ENCODE assay signal across 8 cellular contexts in genomic region chr13:44989941-44990340, GRCh38. TPM values are rescaled to one million over a fixed set of nuclear protein-coding genes. Genes with fewer than 3 reads are reported as not detected.
DNase-seq lines count a peak whose midpoint lies in the region; ATAC-seq, FAIRE-seq and TF ChIP-seq lines count a peak whose summit lies in the region.

No MANE protein-coding gene starts in this region.

- peak; percentile 26 for FAIRE-seq in HepG2 (lab: Jason Lieb, UNC)

- H3K9ac ChIP-seq in HepG2 (ENCODE audit: insufficient read depth, low read depth, low read length) = peak overlapping the region; percentile 91

- TF ChIP-seq CTCF in brain (conservative IDR thresholded peaks at IDR 0.05) (no peak), HepG2 (CRISPR knock-in tag; IDR thresholded peaks at IDR 0.05) (no peak), thyroid gland (IDR thresholded peaks at IDR 0.05) (no peak)

- peaks cover 74% of the 10 kb centered on the region for H3K79me2 ChIP-seq in HepG2 (ENCODE audit: insufficient read depth, low read length)

- WGBS in HepG2 (ENCODE audit: low lambda C conversion rate) = 1% methylated on average over 7 of the region's 10 CpGs
- 6 to 7% methylated on average over 10 of the region's 10 CpGs for WGBS in thyroid gland, 2 donors

- no peak for TF ChIP-seq RAD21 in HepG2 (CRISPR knock-in tag; IDR thresholded peaks at IDR 0.05)

- peak overlapping the region; percentile 99 to 100 (median 100) for H3K4me3 Mint-ChIP-seq in IgD-negative memory B cell
- H3K4me3 Mint-ChIP-seq in brain = peak overlapping the region; percentile 90 to 100 (median 99)

- CTCF ChIA-PET in HepG2 (lab: Yijun Ruan, JAX; ENCODE audit: low intra/inter-chr PET ratio, low total read pairs) = no interaction called here

- peaks cover 0 to 9% of the 10 kb centered on the region in 2 experiments; a peak in 3 of 5 replicates for H3K36me3 ChIP-seq in HepG2 (replicated peaks in 1 of 2; ENCODE audit: control insufficient read depth in 1 of 2, insufficient read depth in 2 of 2, low read length in 2 of 2)
- no peaks in the 10 kb centered on the region for H3K36me3 ChIP-seq in thyroid gland

- H3K27me3 ChIP-seq in HepG2 (ENCODE audit: control insufficient read depth in 1 of 2, insufficient read depth in 2 of 2, low read length in 2 of 2) (peaks cover 0 to 2% of the 10 kb centered on the region in 2 experiments; a peak in 1 of 5 replicates), thyroid gland (no peaks in the 10 kb centered on the region)

- peak overlapping the region; percentile 87 to 94 (median 94) for H3K4me3 ChIP-seq in HepG2 (replicated peaks in 1 of 3; ENCODE audit: insufficient read depth in 1 of 3, low read depth in 2 of 3, low read length in 3 of 3)
- H3K4me3 ChIP-seq in thyroid gland (replicated peaks in 1 of 3) = peak overlapping the region; percentile 65 to 99 (median 84)

- peak overlapping the region; percentile 97 to 100 (median 99) for H3K27ac Mint-ChIP-seq in IgD-negative memory B cell
- H3K27ac Mint-ChIP-seq in brain = peak overlapping the region; percentile 95 to 99 (median 99)

- no peaks in the 10 kb centered on the region for H3K9me3 ChIP-seq in HepG2 (ENCODE audit: low read length)
- no peaks in the 10 kb centered on the region for H3K9me3 ChIP-seq in thyroid gland

- peak overlapping the region; percentile 85 for H3K4me2 ChIP-seq in HepG2 (ENCODE audit: low read depth, low read length)

- peak overlapping the region; percentile 92 for H3K27ac ChIP-seq in HepG2 (ENCODE audit: extremely low read length, insufficient read depth, low read length)
- peak overlapping the region in 2 of 3 donors; percentile 72 to 76 for H3K27ac ChIP-seq in thyroid gland

- in situ Hi-C loops in HepG2 (cut with HindIII; ENCODE audit: extremely low pct_ligation_motif_present, low pct_unique_long_range_greater_than_20kb) = no loop called here

- H3K4me1 ChIP-seq in HepG2 (ENCODE audit: insufficient read depth, low read length) = peaks cover 26% of the 10 kb centered on the region
- peaks cover 17 to 28% of the 10 kb centered on the region in 2 donors for H3K4me1 ChIP-seq in thyroid gland

- peak overlapping the region; percentile 20 for H2AFZ ChIP-seq in HepG2 (ENCODE audit: low read length)

- TF ChIP-seq EP300 in HepG2 (IDR thresholded peaks at IDR 0.05; ENCODE audit: low read depth in 2 of 2, low read length in 2 of 2) = no peak
- TF ChIP-seq EP300 in HepG2 (CRISPR knock-in tag; IDR thresholded peaks at IDR 0.05; ENCODE audit: borderline replicate concordance) = no peak

- ATAC-seq in GM18511 (IDR thresholded peaks at IDR 0.05; ENCODE audit: unreplicated experiment) (peak; percentile 12), HepG2 (peak; percentile 3), HG03025 (IDR thresholded peaks at IDR 0.05; ENCODE audit: low FRiP score, unreplicated experiment) (no peak)

- DNase-seq in HepG2 (ENCODE audit: low spot score) (no peak), thyroid gland (no peak), DMS153 (lab: John Stamatoyannopoulos, UW) (no peak)
- no peak for DNase-seq in activated CD8-positive, alpha-beta memory T cell treated with anti-CD3 and anti-CD28 coated beads, Interleukin-2, amount 50 U/mL, for 48 hours

- H3K9me3 Mint-ChIP-seq in IgD-negative memory B cell (no peaks in the 10 kb centered on the region), brain (no peaks in the 10 kb centered on the region)

- H3K4me1 Mint-ChIP-seq in IgD-negative memory B cell (peaks cover 26 to 54% (median 38%) of the 10 kb centered on the region in 3 donors), brain (peaks cover 70% of the 10 kb centered on the region)

- peaks cover 7% of the 10 kb centered on the region for H3K36me3 Mint-ChIP-seq in IgD-negative memory B cell
- peaks cover 41% of the 10 kb centered on the region for H3K36me3 Mint-ChIP-seq in brain

- TF ChIP-seq POLR2A in HepG2 (IDR thresholded peaks at IDR 0.05; ENCODE audit: insufficient read depth in 1 of 2, low read depth in 2 of 2, low read length in 2 of 2) (no peak), thyroid gland (IDR thresholded peaks at IDR 0.05) (no peak)

- POLR2A ChIA-PET in HepG2 (lab: Yijun Ruan, JAX) = no interaction called here

- intact Hi-C loops in HepG2 (cut with micrococcal nuclease; ENCODE audit: unreplicated experiment) (loop anchor here (5.0 kb wide), 1 partner anchor 73 kb away; no protein-coding TSS in a partner anchor), thyroid gland (cut with DNase I) (loop anchor here (10.0 kb wide), 1 partner anchor 415 kb away; the partner anchor contains the start of gene TSC22D1)

- H3K27me3 Mint-ChIP-seq in IgD-negative memory B cell (no peaks in the 10 kb centered on the region), brain (peaks cover 8% of the 10 kb centered on the region)

- H4K20me1 ChIP-seq in HepG2 (ENCODE audit: insufficient read depth, low read length) = no peaks in the 10 kb centered on the region

- TSS peak; percentile 70 for BruUV-seq in HepG2 (replicated peaks; lab: Mats Ljungman, UMichigan)

TF ChIP-seq in HepG2, 621 proteins besides CTCF, POLR2A, EP300 and RAD21:
- TF ChIP-seq NFKBIZ (CRISPR knock-in tag; IDR thresholded peaks at IDR 0.05) (no peak), ZNF670 (CRISPR knock-in tag; IDR thresholded peaks at IDR 0.05; ENCODE audit: borderline replicate concordance) (0 out of 2 replicates have a peak, but pooled peaks have one; percentile 13), ZNF234 (CRISPR knock-in tag; conservative IDR thresholded peaks at IDR 0.05) (0 out of 2 replicates have a peak, but pooled peaks have one; percentile 8), ZNF629 (CRISPR knock-in tag; conservative IDR thresholded peaks at IDR 0.05) (0 out of 2 replicates have a peak, but pooled peaks have one; percentile 3), ZNF383 (CRISPR knock-in tag; IDR thresholded peaks at IDR 0.05; ENCODE audit: borderline replicate concordance) (no peak)

RNA-seq across cellular contexts. Expression of gene GPALPP1, which starts 0.6 kb away (rescaled TPM):
- polyA plus RNA-seq in IgD-negative memory B cell = 21.7 TPM
- polyA plus RNA-seq in brain (ENCODE audit: insufficient read depth, low read depth, low replicate concordance) = 11.8 TPM
- 23.1 and 34.2 TPM in 2 replicates for total RNA-seq in HepG2 (2016; rRNA removed; fragmentation: Illumina TruSeq; extraction: Trizol)
- total RNA-seq in HepG2 (2016; cell fraction: cytosol; rRNA removed; fragmentation: Illumina TruSeq; extraction: Trizol; ENCODE audit: low read depth) = 8.3 and 11.5 TPM in 2 replicates
- total RNA-seq in HepG2 (2016; cell fraction: insoluble cytoplasmic fraction; rRNA removed; fragmentation: Illumina TruSeq; extraction: Trizol) = 23.6 and 33.9 TPM in 2 replicates
- total RNA-seq in HepG2 (2016; cell fraction: membrane; rRNA removed; fragmentation: Illumina TruSeq; extraction: Trizol) = 8.1 and 10.4 TPM in 2 replicates
- 18.5 and 21.7 TPM in 2 replicates for total RNA-seq in HepG2 (2016; cell fraction: nucleus; rRNA removed; fragmentation: Illumina TruSeq; extraction: Trizol)
- 12.1 and 13.8 TPM in 2 replicates for polyA plus RNA-seq in HepG2 (2011; rRNA removed)
- polyA plus RNA-seq in HepG2 (2011; cell fraction: cytosol; rRNA removed) = 4.9 and 6.4 TPM in 2 replicates
- polyA plus RNA-seq in HepG2 (2011; cell fraction: nucleus; rRNA removed) = 16.6 and 17.5 TPM in 2 replicates
- polyA plus RNA-seq in HepG2 (2012) = 13.0 and 15.0 TPM in 2 replicates
- 1.3 and 2.6 TPM in 2 replicates for polyA plus RNA-seq in HepG2 (2016; cell fraction: cytosol; fragmentation: Illumina TruSeq; extraction: Trizol; ENCODE audit: low read depth)
- 26.5 and 26.8 TPM in 2 replicates for polyA plus RNA-seq in HepG2 (2016; cell fraction: insoluble cytoplasmic fraction; fragmentation: Illumina TruSeq; extraction: Trizol; ENCODE audit: low read depth)
- 3.3 and 3.6 TPM in 2 replicates for polyA plus RNA-seq in HepG2 (2016; cell fraction: membrane; fragmentation: Illumina TruSeq; extraction: Trizol; ENCODE audit: low read depth)
- 19.7 and 23.2 TPM in 2 replicates for polyA plus RNA-seq in HepG2 (2016; cell fraction: nucleus; fragmentation: Illumina TruSeq; extraction: Trizol; ENCODE audit: insufficient read depth, low read depth)
- polyA minus RNA-seq in HepG2 (2011; rRNA and poly(A)+ RNA removed; ENCODE audit: low replicate concordance) = 13.5 and 19.1 TPM in 2 replicates
- polyA minus RNA-seq in HepG2 (2011; cell fraction: cytosol; rRNA and poly(A)+ RNA removed) = 10.3 and 11.6 TPM in 2 replicates
- 49.1 and 49.7 TPM in 2 replicates for polyA minus RNA-seq in HepG2 (2011; cell fraction: nucleus; rRNA and poly(A)+ RNA removed)
- total RNA-seq in thyroid gland = 10 to 100 TPM; 30.1 to 44.4 (median 35.2) TPM

RNA-seq across cellular contexts. Expression of gene NUFIP1, which starts 0.7 kb away (rescaled TPM):
- polyA plus RNA-seq in IgD-negative memory B cell = 6.3 TPM
- polyA plus RNA-seq in brain (ENCODE audit: insufficient read depth, low read depth, low replicate concordance) = 2.8 TPM
- 10.3 and 12.0 TPM in 2 replicates for total RNA-seq in HepG2 (2016; rRNA removed; fragmentation: Illumina TruSeq; extraction: Trizol)
- 3.4 and 3.8 TPM in 2 replicates for total RNA-seq in HepG2 (2016; cell fraction: cytosol; rRNA removed; fragmentation: Illumina TruSeq; extraction: Trizol; ENCODE audit: low read depth)
- 9.8 and 11.4 TPM in 2 replicates for total RNA-seq in HepG2 (2016; cell fraction: insoluble cytoplasmic fraction; rRNA removed; fragmentation: Illumina TruSeq; extraction: Trizol)
- 5.0 and 5.9 TPM in 2 replicates for total RNA-seq in HepG2 (2016; cell fraction: membrane; rRNA removed; fragmentation: Illumina TruSeq; extraction: Trizol)
- total RNA-seq in HepG2 (2016; cell fraction: nucleus; rRNA removed; fragmentation: Illumina TruSeq; extraction: Trizol) = 7.4 and 8.7 TPM in 2 replicates
- 1.4 and 1.9 TPM in 2 replicates for polyA plus RNA-seq in HepG2 (2011; rRNA removed)
- 1.5 and 1.7 TPM in 2 replicates for polyA plus RNA-seq in HepG2 (2011; cell fraction: cytosol; rRNA removed)
- polyA plus RNA-seq in HepG2 (2011; cell fraction: nucleus; rRNA removed) = 1.9 and 2.8 TPM in 2 replicates
- 5.4 and 7.3 TPM in 2 replicates for polyA plus RNA-seq in HepG2 (2012)
- 1.2 and 1.3 TPM in 2 replicates for polyA plus RNA-seq in HepG2 (2016; cell fraction: cytosol; fragmentation: Illumina TruSeq; extraction: Trizol; ENCODE audit: low read depth)
- polyA plus RNA-seq in HepG2 (2016; cell fraction: insoluble cytoplasmic fraction; fragmentation: Illumina TruSeq; extraction: Trizol; ENCODE audit: low read depth) = 11.9 and 12.5 TPM in 2 replicates
- 2.1 and 2.5 TPM in 2 replicates for polyA plus RNA-seq in HepG2 (2016; cell fraction: membrane; fragmentation: Illumina TruSeq; extraction: Trizol; ENCODE audit: low read depth)
- 8.4 and 8.6 TPM in 2 replicates for polyA plus RNA-seq in HepG2 (2016; cell fraction: nucleus; fragmentation: Illumina TruSeq; extraction: Trizol; ENCODE audit: insufficient read depth, low read depth)
- 1.1 and 2.5 TPM in 2 replicates for polyA minus RNA-seq in HepG2 (2011; rRNA and poly(A)+ RNA removed; ENCODE audit: low replicate concordance)
- polyA minus RNA-seq in HepG2 (2011; cell fraction: cytosol; rRNA and poly(A)+ RNA removed) = 2.8 and 2.9 TPM in 2 replicates
- polyA minus RNA-seq in HepG2 (2011; cell fraction: nucleus; rRNA and poly(A)+ RNA removed) = 4.6 and 5.1 TPM in 2 replicates
- 1 to 10 TPM; 3.2 to 4.3 (median 3.5) TPM for total RNA-seq in thyroid gland
